8 cellular contexts compared by ENCODE assay signal in the genomic region with DNA sequence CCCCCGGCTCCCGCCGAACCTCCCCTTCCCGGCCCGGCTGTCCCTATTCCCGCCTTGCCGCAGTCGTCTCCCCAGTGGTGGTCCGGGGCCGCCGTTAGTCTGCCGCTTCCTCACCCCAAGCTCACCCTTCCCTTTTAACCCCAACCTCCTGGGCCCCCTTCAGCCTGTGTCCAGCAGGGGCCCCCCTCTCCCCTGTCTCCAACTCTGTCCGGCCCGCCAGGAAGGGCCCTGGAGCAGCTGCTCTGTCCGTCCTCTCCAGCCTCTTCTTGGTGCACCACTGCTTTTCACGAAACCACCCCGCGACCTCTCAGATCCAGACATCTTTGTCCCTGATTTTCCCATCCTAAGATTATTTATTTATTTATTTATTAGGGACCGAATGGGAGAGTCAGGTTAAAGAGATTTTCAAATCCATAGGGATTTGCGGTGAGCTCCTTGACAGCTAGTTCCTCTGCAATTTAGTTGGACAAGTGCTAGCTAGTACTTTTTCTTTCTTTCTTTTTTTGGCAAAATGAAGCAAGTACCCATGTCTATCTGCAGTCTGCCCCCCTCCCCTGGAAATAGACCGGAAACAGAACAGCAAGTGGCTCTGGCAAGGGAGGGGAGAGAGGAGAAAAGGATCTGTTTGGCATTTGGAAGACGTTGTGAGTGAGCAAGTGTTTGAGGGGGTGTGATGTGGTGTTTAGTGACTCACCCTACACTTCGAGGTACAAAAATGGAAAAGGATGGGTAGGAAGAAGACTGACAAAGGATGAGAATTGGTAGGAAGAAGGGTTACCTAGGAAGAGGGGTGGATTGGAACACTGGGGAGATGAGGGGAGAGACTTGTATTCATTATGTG. TPM values are rescaled to one million over a fixed set of nuclear protein-coding genes. Genes with fewer than 3 reads are reported as not detected.
A peak's percentile ranks its signal among the peaks of the same experiment; 100 is the strongest.
DNase-seq lines count a peak whose midpoint lies in the region; FAIRE-seq and TF ChIP-seq lines count a peak whose summit lies in the region.

No MANE protein-coding gene starts in this region.

- H3K4me3 Mint-ChIP-seq in activated naive CD4-positive, alpha-beta T cell treated with anti-CD3 and anti-CD28 coated beads, Interleukin-2, amount 10 ng/mL, durations not matched to agents 7 days and 5 days = peak overlapping the region; percentile 76

- H2BK5ac ChIP-seq in mesendoderm (ENCODE audit: low read length) = no peak overlapping the region

- no CpG with 5 or more reads among the region's 23 CpGs for WGBS in mesendoderm (ENCODE audit: extremely low coverage, insufficient coverage, low lambda C conversion rate)
- 0 to 1% methylated on average over 17 to 23 of the region's 23 CpGs for WGBS in tibial nerve, 2 donors

- H4K8ac ChIP-seq in mesendoderm (ENCODE audit: low read depth, low read length) = no peak overlapping the region

- no peaks in the 10 kb centered on the region for H3K27me3 Mint-ChIP-seq in activated naive CD4-positive, alpha-beta T cell treated with anti-CD3 and anti-CD28 coated beads, Interleukin-2, amount 10 ng/mL, durations not matched to agents 7 days and 5 days

- H3K36me3 Mint-ChIP-seq in activated naive CD4-positive, alpha-beta T cell treated with anti-CD3 and anti-CD28 coated beads, Interleukin-2, amount 10 ng/mL, durations not matched to agents 7 days and 5 days = peaks cover 24% of the 10 kb centered on the region

- peaks cover 6% of the 10 kb centered on the region for H3K79me1 ChIP-seq in mesendoderm (ENCODE audit: low read length)

- H3K4me3 ChIP-seq in endothelial cell of umbilical vein (replicated peaks in 1 of 3; ENCODE audit: insufficient read depth in 1 of 3, low read depth in 1 of 3, low read length in 3 of 3) (peak overlapping the region; percentile 77 to 88 (median 77)), mesendoderm (ENCODE audit: low read length) (peak overlapping the region; percentile 91), tibial nerve (peak overlapping the region; percentile 46 to 96 (median 77))

- H3K4me1 ChIP-seq in endothelial cell of umbilical vein (ENCODE audit: control insufficient read depth, extremely low read depth, insufficient read depth, low read length) (peaks cover 12% of the 10 kb centered on the region), mesendoderm (ENCODE audit: control insufficient read depth, low read depth, low read length) (no peaks in the 10 kb centered on the region), tibial nerve (peaks cover 0 to 38% (median 24%) of the 10 kb centered on the region in 4 donors)

- no peaks in the 10 kb centered on the region for H4K20me1 ChIP-seq in endothelial cell of umbilical vein (replicated peaks; ENCODE audit: control insufficient read depth, extremely low read depth, insufficient read depth, low read length)

- peak overlapping the region; percentile 56 for H3K18ac ChIP-seq in mesendoderm (ENCODE audit: low read length)

- no peaks in the 10 kb centered on the region for H3K9me3 Mint-ChIP-seq in activated naive CD4-positive, alpha-beta T cell treated with anti-CD3 and anti-CD28 coated beads, Interleukin-2, amount 10 ng/mL, durations not matched to agents 7 days and 5 days

- no peak for TF ChIP-seq EP300 in tibial nerve (IDR thresholded peaks at IDR 0.05)

- H4K5ac ChIP-seq in mesendoderm (ENCODE audit: low read length) = no peak overlapping the region

- CTCF ChIA-PET in activated naive CD4-positive, alpha-beta T cell treated with anti-CD3 and anti-CD28 coated beads, Interleukin-2, amount 10 ng/mL, durations not matched to agents 7 days and 5 days (lab: Charles Lee) = interaction anchor here (1.0 to 2.6 kb wide), 3 partner anchors 11 to 24 kb away, joined by 3 to 16 read pairs (median 7); a partner anchor contains a TSS
- CTCF ChIA-PET in HEK293T (lab: Yijun Ruan, JAX) = interaction anchor here (0.9 to 1.6 kb wide), 3 partner anchors 21 to 110 kb away, joined by 3 to 5 read pairs (median 3); a partner anchor contains a TSS
- CTCF ChIA-PET in endothelial cell of umbilical vein (lab: Charles Lee) = interaction anchor here (0.6 to 2.6 kb wide), 27 partner anchors 10 to 793 kb away, joined by 3 to 33 read pairs (median 5); a partner anchor contains a TSS

- peak; percentile 46 for DNase-seq in activated naive CD4-positive, alpha-beta T cell treated with anti-CD3 and anti-CD28 coated beads, Interleukin-2, amount 10 ng/mL, durations not matched to agents 7 days and 5 days
- no peak for DNase-seq in activated naive CD4-positive, alpha-beta T cell treated with Interleukin-2 at 50 U/mL for 16 hours
- DNase-seq in HEK293T (ENCODE audit: extremely low spot score) = peak; percentile 52
- DNase-seq in LoVo (ENCODE audit: low spot score) = peak; percentile 43
- peak; percentile 42 for DNase-seq in T1000 (lab: John Stamatoyannopoulos, UW)
- DNase-seq in endothelial cell of umbilical vein (ENCODE audit: low read depth, low spot score) = peak; percentile 68
- peak; percentile 70 for DNase-seq in mesendoderm
- peak; percentile 18 to 37 for DNase-seq in tibial nerve (ENCODE audit: low spot score in 2 of 2)

- H3K56ac ChIP-seq in mesendoderm (ENCODE audit: low read length) = peak overlapping the region; percentile 97

- H2BK120ac ChIP-seq in mesendoderm (ENCODE audit: low read depth, low read length) = no peak overlapping the region

- peak; percentile 43 for FAIRE-seq in endothelial cell of umbilical vein (lab: Jason Lieb, UNC)

- POLR2A ChIA-PET in HEK293T (lab: Yijun Ruan, JAX) (interaction anchor here (0.7 to 4.5 kb wide), 9 partner anchors 11 to 414 kb away, joined by 3 to 43 read pairs (median 3); a partner anchor contains a TSS), endothelial cell of umbilical vein (lab: Charles Lee) (interaction anchor here (1.0 to 1.6 kb wide), 4 partner anchors 11 to 124 kb away, joined by 3 to 8 read pairs (median 6); a partner anchor contains a TSS)

- TF ChIP-seq CTCF in endothelial cell of umbilical vein (IDR thresholded peaks at IDR 0.05; ENCODE audit: extremely low read depth in 1 of 2, insufficient read depth in 1 of 2, low read depth in 1 of 2, low read length in 2 of 2) = peak; percentile 41 to 65
- peak in 2 of 5 experiments; percentile 14 to 18 for TF ChIP-seq CTCF in tibial nerve (IDR thresholded peaks at IDR 0.05)

- H3K9me3 ChIP-seq in endothelial cell of umbilical vein (replicated peaks; ENCODE audit: control insufficient read depth, insufficient read depth, low read length) = no peaks in the 10 kb centered on the region
- no peaks in the 10 kb centered on the region for H3K9me3 ChIP-seq in tibial nerve

- TSS peak; percentile 58 for BruUV-seq in endothelial cell of umbilical vein (replicated peaks; lab: Mats Ljungman, UMichigan)

- no peak overlapping the region for H2AK5ac ChIP-seq in mesendoderm (ENCODE audit: low read length)

- H3K79me2 ChIP-seq in endothelial cell of umbilical vein (ENCODE audit: control insufficient read depth, insufficient read depth, low read length) (peaks cover 38% of the 10 kb centered on the region), mesendoderm (ENCODE audit: control insufficient read depth, insufficient read depth, low read length) (peaks cover 5% of the 10 kb centered on the region)

- no peak overlapping the region for H3K4ac ChIP-seq in mesendoderm (ENCODE audit: low read depth, low read length)

- no peak overlapping the region for H2BK15ac ChIP-seq in mesendoderm (replicated peaks; ENCODE audit: low read depth)

- peak overlapping the region; percentile 79 for H3K27ac ChIP-seq in endothelial cell of umbilical vein (ENCODE audit: insufficient read depth, low read depth, low read length)
- H3K27ac ChIP-seq in mesendoderm (ENCODE audit: low read depth, low read length) = peak overlapping the region; percentile 64
- peak overlapping the region; percentile 41 to 93 (median 82) for H3K27ac ChIP-seq in tibial nerve

- TF ChIP-seq POLR2A in endothelial cell of umbilical vein (IDR thresholded peaks at IDR 0.05; ENCODE audit: low read depth, low read length) (no peak), tibial nerve (IDR thresholded peaks at IDR 0.05) (no peak)

- H3K27me3 ChIP-seq in endothelial cell of umbilical vein (ENCODE audit: control insufficient read depth in 2 of 2, insufficient read depth in 2 of 2, low read length in 2 of 2) = no peaks in the 10 kb centered on the region
- H3K27me3 ChIP-seq in mesendoderm (ENCODE audit: insufficient read depth, low read length, poor library complexity) = no peaks in the 10 kb centered on the region
- H3K27me3 ChIP-seq in tibial nerve = no peaks in the 10 kb centered on the region

- H3K23ac ChIP-seq in mesendoderm (ENCODE audit: low read length) = peak overlapping the region; percentile 9

- intact Hi-C loops in endothelial cell of umbilical vein (cut with micrococcal nuclease) = loop anchor here (1.0 kb wide), 5 partner anchors 22 to 819 kb away; a partner anchor contains a TSS

- dilution Hi-C loops in endothelial cell of umbilical vein (cut with MboI; ENCODE audit: extremely low pct_ligation_motif_present, low sequenced_read_pairs) = no loop called here

- H3K4me2 ChIP-seq in endothelial cell of umbilical vein (ENCODE audit: insufficient read depth, low read length) (peak overlapping the region; percentile 82), mesendoderm (ENCODE audit: low read length) (peak overlapping the region; percentile 60)

- no peaks in the 10 kb centered on the region for H3K36me3 ChIP-seq in endothelial cell of umbilical vein (ENCODE audit: control insufficient read depth in 2 of 2, extremely low read depth in 1 of 2, insufficient read depth in 2 of 2, low read length in 2 of 2)
- no peaks in the 10 kb centered on the region for H3K36me3 ChIP-seq in mesendoderm (ENCODE audit: control insufficient read depth, insufficient read depth, low read length)
- peaks cover 0 to 22% (median 9%) of the 10 kb centered on the region in 3 donors for H3K36me3 ChIP-seq in tibial nerve

- peak overlapping the region; percentile 85 for H3K9ac ChIP-seq in endothelial cell of umbilical vein (replicated peaks; ENCODE audit: extremely low read depth, insufficient read depth, low read length)
- H3K9ac ChIP-seq in mesendoderm (ENCODE audit: low read length) = peak overlapping the region; percentile 90

- peaks cover 48% of the 10 kb centered on the region for H3K4me1 Mint-ChIP-seq in activated naive CD4-positive, alpha-beta T cell treated with anti-CD3 and anti-CD28 coated beads, Interleukin-2, amount 10 ng/mL, durations not matched to agents 7 days and 5 days

- H2AFZ ChIP-seq in endothelial cell of umbilical vein (ENCODE audit: low read depth, low read length) = peak overlapping the region; percentile 83

- peak overlapping the region; percentile 91 for H3K27ac Mint-ChIP-seq in activated naive CD4-positive, alpha-beta T cell treated with anti-CD3 and anti-CD28 coated beads, Interleukin-2, amount 10 ng/mL, durations not matched to agents 7 days and 5 days

- H3K9me1 ChIP-seq in endothelial cell of umbilical vein (replicated peaks; ENCODE audit: control insufficient read depth, extremely low read depth, insufficient read depth, low read length) = no peaks in the 10 kb centered on the region

RNA-seq across cellular contexts. Expression of a gene that starts 0.6 kb away (rescaled TPM):
- total RNA-seq in endothelial cell of umbilical vein (22.2 and 24.1 TPM in 2 replicates), tibial nerve (10 to 100 TPM; 20.2 to 40.2 (median 24.5) TPM)
- polyA plus RNA-seq in endothelial cell of umbilical vein = 14.6 and 16.8 TPM in 2 replicates
- 21.0 and 22.0 TPM in 2 replicates for polyA plus RNA-seq in endothelial cell of umbilical vein (2011; cell fraction: cytosol; rRNA removed)
- 15.2 and 18.0 TPM in 2 replicates for polyA plus RNA-seq in endothelial cell of umbilical vein (2011; cell fraction: nucleus; rRNA removed)
- 15.3 and 23.6 TPM in 2 replicates for polyA plus RNA-seq in endothelial cell of umbilical vein (2012)
- 14.3 and 16.2 TPM in 2 replicates for polyA minus RNA-seq in endothelial cell of umbilical vein
- 26.0 TPM for polyA minus RNA-seq in endothelial cell of umbilical vein (2011; cell fraction: cytosol; rRNA and poly(A)+ RNA removed)
- 8.3 and 9.6 TPM in 2 replicates for polyA minus RNA-seq in endothelial cell of umbilical vein (2011; cell fraction: nucleus; rRNA and poly(A)+ RNA removed)
- 23.3 TPM for polyA plus RNA-seq in mesendoderm (2013, experiment 1 of 2)
- polyA plus RNA-seq in mesendoderm (2013, experiment 2 of 2) = 24.0 TPM

RNA-seq across cellular contexts. Expression of a gene that starts 0.8 kb away (rescaled TPM):
- total RNA-seq in endothelial cell of umbilical vein = 11.1 and 11.5 TPM in 2 replicates
- polyA plus RNA-seq in endothelial cell of umbilical vein = 3.7 and 5.5 TPM in 2 replicates
- 7.4 and 10.5 TPM in 2 replicates for polyA plus RNA-seq in endothelial cell of umbilical vein (2011; cell fraction: cytosol; rRNA removed)
- polyA plus RNA-seq in endothelial cell of umbilical vein (2011; cell fraction: nucleus; rRNA removed) = 2.9 and 4.6 TPM in 2 replicates
- 13.2 and 14.2 TPM in 2 replicates for polyA plus RNA-seq in endothelial cell of umbilical vein (2012)
- 1.5 and 2.8 TPM in 2 replicates for polyA minus RNA-seq in endothelial cell of umbilical vein
- 7.5 TPM for polyA minus RNA-seq in endothelial cell of umbilical vein (2011; cell fraction: cytosol; rRNA and poly(A)+ RNA removed)
- polyA minus RNA-seq in endothelial cell of umbilical vein (2011; cell fraction: nucleus; rRNA and poly(A)+ RNA removed) = 1.2 and 2.3 TPM in 2 replicates
- polyA plus RNA-seq in mesendoderm (2013, experiment 1 of 2) = 14.1 TPM
- polyA plus RNA-seq in mesendoderm (2013, experiment 2 of 2) = 12.2 TPM
- 10 to 100 TPM in 3 of 4 donors, 1 to 10 TPM in 1; 7.5 to 23.4 (median 13.2) TPM for total RNA-seq in tibial nerve

RNA-seq across cellular contexts. Expression of a gene that starts 22.6 kb away (rescaled TPM):
- total RNA-seq in endothelial cell of umbilical vein = 18.4 and 18.8 TPM in 2 replicates
- 13.0 and 14.3 TPM in 2 replicates for polyA plus RNA-seq in endothelial cell of umbilical vein
- polyA plus RNA-seq in endothelial cell of umbilical vein (2011; cell fraction: cytosol; rRNA removed) = 10.0 and 10.4 TPM in 2 replicates
- polyA plus RNA-seq in endothelial cell of umbilical vein (2011; cell fraction: nucleus; rRNA removed) = 4.2 and 4.6 TPM in 2 replicates
- polyA plus RNA-seq in endothelial cell of umbilical vein (2012) = 13.8 and 21.6 TPM in 2 replicates
- polyA minus RNA-seq in endothelial cell of umbilical vein = 11.6 and 12.6 TPM in 2 replicates
- 3.3 TPM for polyA minus RNA-seq in endothelial cell of umbilical vein (2011; cell fraction: cytosol; rRNA and poly(A)+ RNA removed)
- polyA minus RNA-seq in endothelial cell of umbilical vein (2011; cell fraction: nucleus; rRNA and poly(A)+ RNA removed) = 5.8 and 6.3 TPM in 2 replicates
- polyA plus RNA-seq in mesendoderm (2013, experiment 1 of 2) = 31.1 TPM
- 29.8 TPM for polyA plus RNA-seq in mesendoderm (2013, experiment 2 of 2)
- 10 to 100 TPM in 2 of 4 donors, 1 to 10 TPM in 2; 6.5 to 11.7 (median 9.3) TPM for total RNA-seq in tibial nerve

RNA-seq across cellular contexts. Expression of a gene that starts 23.0 kb away (rescaled TPM):
- total RNA-seq in endothelial cell of umbilical vein (15.0 and 16.6 TPM in 2 replicates), tibial nerve (10 to 100 TPM; 21.8 to 29.3 (median 23.4) TPM)
- 19.8 and 21.0 TPM in 2 replicates for polyA plus RNA-seq in endothelial cell of umbilical vein
- polyA plus RNA-seq in endothelial cell of umbilical vein (2011; cell fraction: cytosol; rRNA removed) = 17.8 and 18.0 TPM in 2 replicates
- 11.1 and 15.8 TPM in 2 replicates for polyA plus RNA-seq in endothelial cell of umbilical vein (2011; cell fraction: nucleus; rRNA removed)
- 11.7 and 12.7 TPM in 2 replicates for polyA plus RNA-seq in endothelial cell of umbilical vein (2012)
- 9.6 and 10.8 TPM in 2 replicates for polyA minus RNA-seq in endothelial cell of umbilical vein
- polyA minus RNA-seq in endothelial cell of umbilical vein (2011; cell fraction: cytosol; rRNA and poly(A)+ RNA removed) = 8.1 TPM
- polyA minus RNA-seq in endothelial cell of umbilical vein (2011; cell fraction: nucleus; rRNA and poly(A)+ RNA removed) = 5.9 and 8.6 TPM in 2 replicates
- 8.7 TPM for polyA plus RNA-seq in mesendoderm (2013, experiment 1 of 2)
- polyA plus RNA-seq in mesendoderm (2013, experiment 2 of 2) = 8.4 TPM
